Comparison of ENCODE assay signal across 8 cellular contexts in genomic region chr4:18442957-18443356, GRCh38.
"Had no signal": no experiment of that assay in that cellular context is flagged by ENCODE, and none has a peak within 500 bp of the region (broad histone marks: within the 10 kb centered on the region; RNA-seq: fewer than 3 reads in every experiment).

No MANE protein-coding gene starts in this region.

- H3K27ac ChIP-seq: HL-60, KMS-11 had no signal

- ATAC-seq: GM23338, HepG2 had no signal

- H3K4me3 ChIP-seq: GM23338 had no signal

- DNase-seq: H9, HCEC 1CT, Karpas-422, KBM-7 had no signal
